Comparison of ENCODE assay signal across 9 cellular contexts in the genomic region with DNA sequence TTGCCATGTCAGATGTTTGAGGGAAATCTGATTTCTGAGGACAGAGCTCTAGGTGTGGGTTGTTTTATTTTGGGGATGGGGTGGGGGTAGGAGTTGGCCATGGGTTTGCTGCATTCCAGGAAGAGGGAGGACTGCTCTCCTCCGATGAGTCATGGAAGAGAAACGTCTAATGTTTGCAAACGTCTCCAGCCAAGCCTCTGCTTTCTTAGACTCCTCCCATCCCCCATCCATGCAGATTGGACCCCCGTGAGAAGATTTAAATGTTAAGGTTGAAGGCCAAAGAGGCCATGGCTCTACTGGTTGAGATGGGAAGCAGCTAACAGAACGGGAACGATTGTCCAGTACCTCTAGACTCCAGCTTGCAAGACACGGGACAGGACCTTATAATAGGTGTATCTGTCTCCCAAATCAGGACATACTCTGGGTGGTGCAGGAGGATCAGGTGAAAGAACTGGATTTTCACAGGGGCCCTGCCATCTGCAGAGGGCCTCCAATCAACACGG. TPM values are rescaled to one million over a fixed set of nuclear protein-coding genes. Genes with fewer than 3 reads are reported as not detected.
A peak's percentile ranks its signal among the peaks of the same experiment; 100 is the strongest.
DNase-seq lines count a peak whose midpoint lies in the region; ATAC-seq and TF ChIP-seq lines count a peak whose summit lies in the region.
"Had no signal": no experiment of that assay in that cellular context is flagged by ENCODE, and none has a peak within 500 bp of the region (broad histone marks: within the 10 kb centered on the region; RNA-seq: fewer than 3 reads in every experiment).

No MANE protein-coding gene starts in this region.

- TF ChIP-seq CTCF in HFF-Myc (IDR thresholded peaks at IDR 0.05; ENCODE audit: low read depth, low read length, missing control alignments) (no peak), VCaP (conservative IDR thresholded peaks at IDR 0.05) (no peak)

- H3K27ac ChIP-seq in VCaP: peak overlapping the region; percentile 76
- peak overlapping the region in 12 of 21 experiments; percentile 20 to 84 (median 36) for H3K27ac ChIP-seq in skin epidermis

- H3K4me3 ChIP-seq in HFF-Myc (replicated peaks; ENCODE audit: low read depth, low read length) (no peak overlapping the region), skin epidermis (no peak overlapping the region)

- intact Hi-C loops in left cardiac atrium (cut with DNase I) (no loop called here), posterior cingulate gyrus (cut with DNase I) (no loop called here)

- peak; percentile 44 to 85 for ATAC-seq in left cardiac atrium
- no peak for ATAC-seq in GM18861 (IDR thresholded peaks at IDR 0.05; ENCODE audit: unreplicated experiment)

- peak; percentile 76 for DNase-seq in HFF-Myc (ENCODE audit: extremely low read depth, low read depth)
- DNase-seq in left cardiac atrium: no peak
- DNase-seq in HUDEP-2 (lab: John Stamatoyannopoulos, UW; ENCODE audit: unreplicated experiment in 76 of 76): no peak
- DNase-seq in posterior cingulate gyrus: no peak
- no peak for DNase-seq in stimulated activated CD4-positive, alpha-beta T cell treated with anti-CD3 and anti-CD28 coated beads, Interleukin-4, amount 100 ng/mL, for 24 hours
- DNase-seq: stimulated activated naive CD4-positive, alpha-beta T cell had no signal

RNA-seq across cellular contexts. Expression of a gene that starts 11.4 kb away (rescaled TPM):
- 1,000 to 10,000 TPM; 2,696 to 3,455 TPM for total RNA-seq in left cardiac atrium
